ENCODE assay signal across 27 cellular contexts in the genomic region with DNA sequence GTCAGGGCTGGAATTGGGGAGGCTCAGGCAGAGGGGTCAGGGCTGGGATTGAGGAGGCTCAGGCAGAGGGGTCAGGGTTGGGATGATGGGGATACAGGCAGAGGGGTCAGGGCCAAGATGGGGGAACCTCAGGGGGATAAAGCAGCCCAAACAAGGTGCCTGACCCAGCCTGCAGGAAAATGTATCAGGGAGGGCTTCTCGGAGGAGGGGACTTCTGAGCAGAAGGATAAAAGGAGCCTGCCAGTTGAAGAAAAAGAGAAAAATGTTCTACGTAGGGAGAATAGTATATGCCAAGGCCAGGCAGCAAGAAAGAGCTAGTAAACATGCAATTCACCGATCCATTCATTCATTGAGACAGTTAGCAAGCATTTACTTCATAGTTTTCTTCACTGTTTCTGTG.
"Had no signal": no experiment of that assay in that cellular context is flagged by ENCODE, and none has a peak within 500 bp of the region (broad histone marks: within the 10 kb centered on the region; RNA-seq: fewer than 3 reads in every experiment).

No MANE protein-coding gene starts in this region.

- H3K27ac ChIP-seq: epithelial cell of prostate, parathyroid adenoma, right lobe of liver, stomach, thyroid gland, vagina had no signal

- H3K36me3 Mint-ChIP-seq: mesothelial cell of epicardium had no signal

- FAIRE-seq: colon, keratinocyte, small intestine had no signal

- H3K4me1 Mint-ChIP-seq: endodermal cell, mesothelial cell of epicardium, nephron had no signal

- H3K27me3 Mint-ChIP-seq: progenitor cell of endocrine pancreas had no signal

- H3K4me3 Mint-ChIP-seq: endodermal cell, mesothelial cell of epicardium, naive B cell, nephron had no signal

- ATAC-seq: esophagus mucosa, gastrocnemius medialis, left ventricle myocardium superior, mucosa of descending colon, right lobe of liver had no signal

- H3K79me2 ChIP-seq: parathyroid adenoma had no signal

- H3K4me3 ChIP-seq: gastrocnemius medialis, lung, mucosa of descending colon, right lobe of liver, stomach, thyroid gland, vagina had no signal

- H2AFZ ChIP-seq: parathyroid adenoma had no signal

- H3K36me3 ChIP-seq: right lobe of liver, stomach, thyroid gland, vagina had no signal

- H3K27me3 ChIP-seq: gastrocnemius medialis, right lobe of liver, thyroid gland, vagina had no signal

- H3K9ac ChIP-seq: parathyroid adenoma had no signal

- H3K27ac Mint-ChIP-seq: endodermal cell, mesothelial cell of epicardium, naive B cell, nephron, progenitor cell of endocrine pancreas had no signal

- H3K4me1 ChIP-seq: gastrocnemius medialis, parathyroid adenoma, right lobe of liver, thyroid gland, vagina had no signal

- H3K9me3 ChIP-seq: gastrocnemius medialis, right lobe of liver, thyroid gland had no signal

- DNase-seq: effector CD8-positive, alpha-beta T cell; endodermal cell; foreskin fibroblast; gastrocnemius medialis; head of caudate nucleus; left ventricle myocardium superior; mesenchymal stem cell; mucosa of descending colon; naive B cell; right lobe of liver; small intestine; stimulated activated CD4-positive, alpha-beta T cell treated with anti-CD3 and anti-CD28 coated beads, Interleukin-15, amount 100 ng/mL, for 24 hours; stimulated activated CD4-positive, alpha-beta T cell treated with anti-CD3 and anti-CD28 coated beads, Interleukin-2, amount 100 ng/mL, for 48 hours; stimulated activated naive CD4-positive, alpha-beta T cell treated with Interleukin-2 at 50 U/mL for 16 hours; stomach; thyroid gland; trophoblast cell had no signal
